In genomic region chr14:88385212-88386101, GRCh38 we compare ENCODE assay signal across 8 cellular contexts.
A peak's percentile ranks its signal among the peaks of the same experiment; 100 is the strongest.
DNase-seq lines count a peak whose midpoint lies in the region; ATAC-seq lines count a peak whose summit lies in the region.

Gene SPATA7 (plus strand): TSS chr14:88385657. CDS start chr14:88385819, 162 bp downstream.

- H3K4me3 Mint-ChIP-seq in central memory CD8-positive, alpha-beta T cell: peak within 1 kb of the TSS; percentile 96

- no peaks in the 10 kb centered on the region for H3K36me3 Mint-ChIP-seq in central memory CD8-positive, alpha-beta T cell (ENCODE audit: insufficient read depth)

- H3K27me3 Mint-ChIP-seq in central memory CD8-positive, alpha-beta T cell: no peaks in the 10 kb centered on the region

- peak within 1 kb of the TSS; percentile 90 for H3K27ac Mint-ChIP-seq in central memory CD8-positive, alpha-beta T cell (ENCODE audit: low read depth)

- ATAC-seq in GM18870 (IDR thresholded peaks at IDR 0.05; ENCODE audit: unreplicated experiment) (peak; percentile 98), HG03108 (IDR thresholded peaks at IDR 0.05; ENCODE audit: unreplicated experiment) (peak; percentile 99)
- peak; percentile 89 for ATAC-seq in central memory CD8-positive, alpha-beta T cell (replicated peaks; ENCODE audit: extremely low read depth, poor library complexity, severe bottlenecking)

- peaks cover 10% of the 10 kb centered on the region for H3K4me1 Mint-ChIP-seq in central memory CD8-positive, alpha-beta T cell

- DNase-seq in AG08395 (ENCODE audit: low spot score) (peak; percentile 94), NCI-H2171 treated with DMSO at 0.1 percent for 48 hours (lab: John Stamatoyannopoulos, UW) (peak; percentile 91), inferior parietal cortex (ENCODE audit: extremely low spot score) (peak; percentile 93), smooth muscle cell of the brain vasculature (ENCODE audit: low read depth, low spot score) (peak; percentile 63)
- DNase-seq in activated CD4-positive, CD25-positive, alpha-beta regulatory T cell (lab: John Stamatoyannopoulos, UW): peak; percentile 46 to 58 (median 51)
- peak; percentile 52 to 55 for DNase-seq in central memory CD8-positive, alpha-beta T cell (ENCODE audit: low spot score in 2 of 2)

- H3K9me3 Mint-ChIP-seq in central memory CD8-positive, alpha-beta T cell: no peaks in the 10 kb centered on the region

Comparison
In these comparisons a context has a peak if more than half of its experiments do, and no peak if none do; other contexts are left out.
1. Peak in every context shown above with its lines: DNase-seq and ATAC-seq.